Comparison of ENCODE assay signal across 32 cellular contexts in the genomic region with DNA sequence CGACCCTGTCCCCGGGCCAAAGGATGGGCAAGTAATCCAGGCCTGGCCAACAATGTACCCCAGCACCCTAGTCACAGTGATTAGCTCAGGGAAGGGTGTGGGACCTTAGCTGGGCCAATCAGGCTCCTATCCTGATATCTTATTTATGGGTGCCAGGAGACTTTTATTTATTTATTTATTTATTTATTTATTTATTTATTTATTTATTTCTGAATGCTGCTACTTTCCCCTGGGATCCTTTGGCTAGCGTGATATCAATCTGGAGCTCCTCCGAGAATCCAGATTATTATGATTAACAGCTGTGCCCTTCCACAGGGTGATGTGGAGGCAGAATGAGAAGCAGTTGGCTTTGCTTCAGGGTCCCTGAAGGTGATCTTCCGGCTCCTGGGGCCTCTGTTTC.
"Had no signal": no experiment of that assay in that cellular context is flagged by ENCODE, and none has a peak within 500 bp of the region (broad histone marks: within the 10 kb centered on the region; RNA-seq: fewer than 3 reads in every experiment).

No MANE protein-coding gene starts in this region.

- H3K27ac ChIP-seq: neutrophil, ovary, parathyroid adenoma, psoas muscle, right lobe of liver, sigmoid colon, suprapubic skin, testis, tibial artery, transverse colon, upper lobe of left lung, vagina had no signal

- H3K4me1 ChIP-seq: parathyroid adenoma, psoas muscle, right lobe of liver, sigmoid colon, transverse colon had no signal

- H2AFZ ChIP-seq: parathyroid adenoma had no signal

- H3K27me3 ChIP-seq: neutrophil, ovary, right lobe of liver, sigmoid colon, suprapubic skin, testis, tibial artery, transverse colon, upper lobe of left lung, vagina had no signal

- DNase-seq: naive B cell; naive thymus-derived CD8-positive, alpha-beta T cell; nephron progenitor cell; nucleus accumbens; ovary; posterior cingulate gyrus; psoas muscle; right cardiac atrium; right lobe of liver; sigmoid colon; small intestine; stimulated activated CD4-positive, alpha-beta T cell treated with anti-CD3 and anti-CD28 coated beads, Interleukin-15, amount 100 ng/mL, for 24 hours; stimulated activated CD4-positive, alpha-beta T cell treated with anti-CD3 and anti-CD28 coated beads, Interleukin-2, amount 100 ng/mL, for 24 hours; stimulated activated CD4-positive, alpha-beta T cell treated with anti-CD3 and anti-CD28 coated beads, Interleukin-2, amount 100 ng/mL, for 48 hours; stimulated activated CD4-positive, alpha-beta T cell treated with anti-CD3 and anti-CD28 coated beads, Interleukin-4, amount 100 ng/mL, for 24 hours; stimulated activated CD8-positive, alpha-beta memory T cell treated with anti-CD3 and anti-CD28 coated beads, Interleukin-4, amount 100 ng/mL, for 48 hours; stimulated activated naive CD4-positive, alpha-beta T cell; stimulated activated naive CD8-positive, alpha-beta T cell treated with anti-CD3 and anti-CD28 coated beads, Interleukin-15, amount 100 ng/mL, for 72 hours; stimulated activated naive CD8-positive, alpha-beta T cell treated with anti-CD3 and anti-CD28 coated beads, Interleukin-15, Interleukin-2, amounts not matched to agents 100 U/mL and 50 U/mL, for 24 hours; substantia nigra; testis; tibial artery; transverse colon; upper lobe of left lung had no signal

- H3K36me3 Mint-ChIP-seq: naive B cell; naive thymus-derived CD8-positive, alpha-beta T cell; natural killer cell treated with Interleukin-12 subunit alpha and Interleukin-12 subunit beta and Interleukin-15 and Interleukin-18, amount 100 ng/mL, for 72 hours had no signal

- H3K9ac ChIP-seq: parathyroid adenoma had no signal

- H3K4me3 ChIP-seq: ovary, psoas muscle, right lobe of liver, sigmoid colon, suprapubic skin, testis, tibial artery, transverse colon, upper lobe of left lung, vagina had no signal

- H3K4me3 Mint-ChIP-seq: naive B cell; naive thymus-derived CD8-positive, alpha-beta T cell; natural killer cell treated with Interleukin-12 subunit alpha and Interleukin-12 subunit beta and Interleukin-15 and Interleukin-18, amount 100 ng/mL, for 72 hours; nephron progenitor cell; neural crest cell; stimulated activated naive CD8-positive, alpha-beta T cell treated with anti-CD3 and anti-CD28 coated beads, Interleukin-15, amount 100 ng/mL, for 72 hours had no signal

- H3K9me3 ChIP-seq: neutrophil, ovary, psoas muscle, right lobe of liver, sigmoid colon, suprapubic skin, testis, tibial artery, transverse colon, upper lobe of left lung, vagina had no signal

- H3K4me1 Mint-ChIP-seq: naive B cell, nephron progenitor cell, neural crest cell had no signal

- H3K9me3 Mint-ChIP-seq: naive B cell; naive thymus-derived CD8-positive, alpha-beta T cell; natural killer cell treated with Interleukin-12 subunit alpha and Interleukin-12 subunit beta and Interleukin-15 and Interleukin-18, amount 100 ng/mL, for 72 hours; nephron progenitor cell; neural crest cell; stimulated activated naive CD8-positive, alpha-beta T cell treated with anti-CD3 and anti-CD28 coated beads, Interleukin-15, amount 100 ng/mL, for 72 hours had no signal

- H3K27ac Mint-ChIP-seq: naive B cell, nephron progenitor cell, progenitor cell of endocrine pancreas had no signal

- ATAC-seq: naive thymus-derived CD8-positive, alpha-beta T cell; natural killer cell treated with Interleukin-12 subunit alpha and Interleukin-12 subunit beta and Interleukin-15 and Interleukin-18, amount 100 ng/mL, for 72 hours; psoas muscle; right cardiac atrium; right lobe of liver; stimulated activated naive CD8-positive, alpha-beta T cell treated with anti-CD3 and anti-CD28 coated beads, Interleukin-15, amount 100 ng/mL, for 72 hours; stimulated activated naive CD8-positive, alpha-beta T cell treated with anti-CD3 and anti-CD28 coated beads, Interleukin-15, Interleukin-2, amounts not matched to agents 100 U/mL and 50 U/mL, for 24 hours had no signal

- FAIRE-seq: small intestine, urothelium cell line had no signal

- H3K27me3 Mint-ChIP-seq: naive B cell; naive thymus-derived CD8-positive, alpha-beta T cell; natural killer cell treated with Interleukin-12 subunit alpha and Interleukin-12 subunit beta and Interleukin-15 and Interleukin-18, amount 100 ng/mL, for 72 hours; progenitor cell of endocrine pancreas; stimulated activated naive CD8-positive, alpha-beta T cell treated with anti-CD3 and anti-CD28 coated beads, Interleukin-15, amount 100 ng/mL, for 72 hours had no signal

- H3K36me3 ChIP-seq: neutrophil, ovary, right lobe of liver, sigmoid colon, suprapubic skin, tibial artery, transverse colon, upper lobe of left lung, vagina had no signal

- H3K79me2 ChIP-seq: parathyroid adenoma had no signal
